34 cellular contexts compared by ENCODE assay signal in genomic region chr15:69677403-69677802, GRCh38.
DNase-seq lines count a peak whose midpoint lies in the region; ATAC-seq lines count a peak whose summit lies in the region.
"Had no signal": no experiment of that assay in that cellular context is flagged by ENCODE, and none has a peak within 500 bp of the region (broad histone marks: within the 10 kb centered on the region; RNA-seq: fewer than 3 reads in every experiment).

No MANE protein-coding gene starts in this region.

- 50% methylated on average over 4 of the region's 4 CpGs for WGBS in right cardiac atrium

- no peaks in the 10 kb centered on the region for H3K36me3 Mint-ChIP-seq in activated naive CD4-positive, alpha-beta T cell treated with anti-CD3 and anti-CD28 coated beads, Interleukin-2, amount 50 U/mL, for 24 hours
- H3K36me3 Mint-ChIP-seq: T-cell had no signal

- no peaks in the 10 kb centered on the region for H3K4me1 ChIP-seq in right cardiac atrium (ENCODE audit: control insufficient read depth, insufficient read depth, low read length)
- H3K4me1 ChIP-seq: breast epithelium, lower lobe of right lung, SJSA1, uterus had no signal

- peaks cover 1% of the 10 kb centered on the region for H3K27me3 Mint-ChIP-seq in activated naive CD4-positive, alpha-beta T cell treated with anti-CD3 and anti-CD28 coated beads, Interleukin-2, amount 50 U/mL, for 24 hours
- H3K27me3 Mint-ChIP-seq: CD4-positive, alpha-beta T cell had no signal

- intact Hi-C loops in right cardiac atrium (cut with DNase I): no loop called here

- H3K9me3 Mint-ChIP-seq in activated naive CD4-positive, alpha-beta T cell treated with anti-CD3 and anti-CD28 coated beads, Interleukin-2, amount 50 U/mL, for 24 hours: peaks cover 4% of the 10 kb centered on the region

- H3K27ac Mint-ChIP-seq in activated naive CD4-positive, alpha-beta T cell treated with anti-CD3 and anti-CD28 coated beads, Interleukin-2, amount 50 U/mL, for 24 hours: peak overlapping the region; percentile 67
- H3K27ac Mint-ChIP-seq: activated CD8-positive, alpha-beta T cell treated with anti-CD3 and anti-CD28 coated beads, Interleukin-2, amount 10 ng/mL, durations not matched to agents 7 days and 5 days; activated naive CD8-positive, alpha-beta T cell treated with anti-CD3 and anti-CD28 coated beads for 36 hours; CD4-positive, alpha-beta T cell; H9; nephron; T-cell had no signal

- no peak for DNase-seq in activated naive CD4-positive, alpha-beta T cell (lab: John Stamatoyannopoulos, UW)
- DNase-seq in MV-4-11 (lab: John Stamatoyannopoulos, UW) (peak; percentile 46), medulla oblongata (ENCODE audit: extremely low spot score) (peak; percentile 23), pons (ENCODE audit: low spot score) (no peak), right cardiac atrium (no peak), NCI-H2029 treated with DMSO at 0.1 percent for 48 hours (lab: John Stamatoyannopoulos, UW) (no peak)
- DNase-seq in activated T-cell treated with anti-CD3 and anti-CD28 coated beads, Interleukin-2, amount 50 U/mL, for 1 hour: no peak
- DNase-seq: activated CD4-positive, CD25-positive, alpha-beta regulatory T cell treated with anti-CD3 and anti-CD28 coated beads, Interleukin-2, amount 50 U/mL, for 72 hours; activated CD8-positive, alpha-beta T cell treated with anti-CD3 and anti-CD28 coated beads, Interleukin-2, amount 10 ng/mL, durations not matched to agents 7 days and 5 days; activated naive CD8-positive, alpha-beta T cell treated with anti-CD3 and anti-CD28 coated beads for 36 hours; anterior cingulate cortex; CD4-positive, alpha-beta T cell; DMS79 treated with DMSO at 0.1 percent for 48 hours; effector CD4-positive, alpha-beta T cell; GDM1; H9; IMR-90; lower lobe of right lung; NCI-H1092; NCI-H1694 treated with DMSO at 0.1 percent for 48 hours; NCI-H2171; NCI-H82; retina; T-cell; uterus had no signal

- H3K27ac ChIP-seq in right cardiac atrium (ENCODE audit: low read length): no peak overlapping the region
- H3K27ac ChIP-seq: breast epithelium, hepatocyte, lower lobe of right lung, RWPE1, SJSA1, thoracic aorta, uterus had no signal

- no peak overlapping the region for H3K4me3 ChIP-seq in right cardiac atrium (ENCODE audit: low read length)
- H3K4me3 ChIP-seq: breast epithelium, hepatocyte, lower lobe of right lung, SJSA1, smooth muscle cell, thoracic aorta, uterus had no signal

- H3K27me3 ChIP-seq in right cardiac atrium (ENCODE audit: control insufficient read depth, insufficient read depth): no peaks in the 10 kb centered on the region
- H3K27me3 ChIP-seq: breast epithelium, uterus had no signal

- no peak overlapping the region for H3K4me3 Mint-ChIP-seq in activated naive CD4-positive, alpha-beta T cell treated with anti-CD3 and anti-CD28 coated beads, Interleukin-2, amount 50 U/mL, for 24 hours
- H3K4me3 Mint-ChIP-seq: activated CD8-positive, alpha-beta T cell treated with anti-CD3 and anti-CD28 coated beads, Interleukin-2, amount 10 ng/mL, durations not matched to agents 7 days and 5 days; activated naive CD8-positive, alpha-beta T cell treated with anti-CD3 and anti-CD28 coated beads for 36 hours; CD4-positive, alpha-beta T cell; H9; nephron; stimulated activated naive CD8-positive, alpha-beta T cell treated with anti-CD3 and anti-CD28 coated beads, Interleukin-15, Interleukin-2, amounts not matched to agents 100 ng/mL and 50 ng/mL, for 24 hours; T-cell had no signal

- no peak for ATAC-seq in right cardiac atrium
- ATAC-seq: activated CD8-positive, alpha-beta T cell treated with anti-CD3 and anti-CD28 coated beads, Interleukin-2, amount 10 ng/mL, durations not matched to agents 7 days and 5 days; lower lobe of right lung; T-cell had no signal

- H3K9me3 ChIP-seq in right cardiac atrium (ENCODE audit: control insufficient read depth, low read length): no peaks in the 10 kb centered on the region
- H3K9me3 ChIP-seq: uterus had no signal

- H3K4me1 Mint-ChIP-seq in activated naive CD4-positive, alpha-beta T cell treated with anti-CD3 and anti-CD28 coated beads, Interleukin-2, amount 50 U/mL, for 24 hours: no peaks in the 10 kb centered on the region

Comparison
In these comparisons a context has a peak if more than half of its experiments do, and no peak if none do; other contexts are left out.
1. DNase-seq: peak in MV-4-11 (single experiment) and medulla oblongata (single experiment); none in activated naive CD4-positive, alpha-beta T cell (0 of 4), pons (single experiment), activated T-cell treated with anti-CD3 and anti-CD28 coated beads, Interleukin-2, amount 50 U/mL, for 1 hour (single experiment), right cardiac atrium (0 of 3) and NCI-H2029 treated with DMSO at 0.1 percent for 48 hours (single experiment).